Comparison of ENCODE assay signal across 19 cellular contexts in the genomic region with DNA sequence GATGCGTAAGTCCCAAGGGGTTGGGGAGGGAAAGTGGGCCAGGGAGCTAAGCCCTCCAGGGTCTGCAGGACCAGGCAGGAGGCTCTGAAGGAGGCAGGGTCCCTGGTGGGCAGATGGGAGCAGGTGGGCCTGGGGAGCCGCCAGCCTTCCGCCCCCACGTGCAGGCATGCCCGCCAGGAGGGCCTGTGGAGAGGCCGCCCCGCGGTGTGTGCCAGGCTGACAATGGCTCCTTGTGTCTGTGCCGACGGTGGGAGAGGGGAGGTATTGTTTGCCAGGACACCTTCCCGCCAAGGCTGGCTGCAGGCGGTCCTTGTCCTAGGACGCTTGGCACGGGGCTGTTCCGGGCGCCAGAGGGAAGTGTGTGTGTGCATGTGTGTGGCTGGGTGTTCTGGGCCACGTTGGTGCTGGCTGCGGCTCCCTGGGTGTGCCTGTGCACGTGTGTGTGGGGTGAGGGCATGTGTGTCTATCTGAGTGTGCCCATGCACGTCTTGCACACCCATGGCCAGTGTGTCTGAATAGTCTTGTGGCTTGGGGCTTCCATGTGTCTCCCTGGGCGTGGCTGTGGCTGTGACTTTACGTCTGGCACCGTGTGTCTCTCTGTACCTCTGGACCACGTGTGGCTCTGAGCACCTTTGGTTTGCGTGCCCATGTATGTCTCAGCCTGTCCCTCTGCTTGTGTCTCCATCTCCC.
DNase-seq lines count a peak whose midpoint lies in the region; ATAC-seq and TF ChIP-seq lines count a peak whose summit lies in the region.
"Had no signal": no experiment of that assay in that cellular context is flagged by ENCODE, and none has a peak within 500 bp of the region (broad histone marks: within the 10 kb centered on the region; RNA-seq: fewer than 3 reads in every experiment).

No MANE protein-coding gene starts in this region.

- DNase-seq in NCI-H2107 treated with DMSO at 0.1 percent for 48 hours (lab: John Stamatoyannopoulos, UW; ENCODE audit: unreplicated experiment) (peak; percentile 17), NCI-H2107 (lab: John Stamatoyannopoulos, UW) (no peak), body of pancreas (peak in 3 of 4 donors; percentile 52 to 56 (median 56)), neuronal stem cell (ENCODE audit: low spot score) (no peak), HT-29 (ENCODE audit: low spot score) (no peak), SIG-M5 treated with dmso at 0.1 percent for 504 hours (lab: John Stamatoyannopoulos, UW; ENCODE audit: unreplicated experiment) (no peak), NCI-H1436 treated with DMSO at 0.1 percent for 48 hours (lab: John Stamatoyannopoulos, UW) (no peak)
- DNase-seq: 8988T; activated CD4-positive, alpha-beta memory T cell treated with anti-CD3 and anti-CD28 coated beads, Interleukin-2, amount 10 ng/mL, durations not matched to agents 7 days and 5 days; foreskin keratinocyte; HFFc6; hippocampal formation; left ventricle myocardium superior; NCI-H1092; NCI-H2029 treated with DMSO at 0.1 percent for 48 hours; NCI-H524 treated with DMSO at 0.1 percent for 48 hours had no signal

- peak overlapping the region; percentile 70 for H2BK15ac ChIP-seq in neuronal stem cell (ENCODE audit: low read length)

- no peak overlapping the region for H3K4me3 ChIP-seq in BLaER1
- H3K4me3 ChIP-seq in body of pancreas = no peak overlapping the region
- no peak overlapping the region for H3K4me3 ChIP-seq in neuronal stem cell (ENCODE audit: low read length in 2 of 2)
- H3K4me3 ChIP-seq: thoracic aorta had no signal

- peaks cover 60% of the 10 kb centered on the region for H4K20me1 ChIP-seq in BLaER1

- H4K8ac ChIP-seq in neuronal stem cell (ENCODE audit: low read depth, low read length) = peak overlapping the region; percentile 56

- peaks cover 62% of the 10 kb centered on the region for H3K27me3 ChIP-seq in BLaER1
- no peaks in the 10 kb centered on the region for H3K27me3 ChIP-seq in body of pancreas
- peaks cover 0 to 18% (median 0%) of the 10 kb centered on the region in 3 experiments for H3K27me3 ChIP-seq in neuronal stem cell (ENCODE audit: control insufficient read depth in 3 of 3, insufficient read depth in 3 of 3, low read depth in 1 of 3, low read length in 3 of 3)
- H3K27me3 ChIP-seq: foreskin keratinocyte had no signal

- H3K27ac ChIP-seq in BLaER1 (no peak overlapping the region), body of pancreas (no peak overlapping the region), neuronal stem cell (replicated peaks; ENCODE audit: low read length) (no peak overlapping the region)
- H3K27ac ChIP-seq: foreskin keratinocyte, thoracic aorta had no signal

- H3K4me2 ChIP-seq in BLaER1 = peak overlapping the region; percentile 58
- no peak overlapping the region for H3K4me2 ChIP-seq in neuronal stem cell (ENCODE audit: insufficient read depth, low read length, poor library complexity, severe bottlenecking)

- peak overlapping the region; percentile 65 for H2AK5ac ChIP-seq in neuronal stem cell (ENCODE audit: low read depth, low read length)

- 51 to 52% methylated on average over 6 to 23 of the region's 25 CpGs for WGBS in body of pancreas, 2 donors
- WGBS in neuronal stem cell (ENCODE audit: extremely low coverage in 2 of 2, insufficient read length in 2 of 2, insufficient replicate concordance in 1 of 2), 2 donors = no CpG with 5 or more reads among the region's 25 CpGs

- no peak overlapping the region for H3K4ac ChIP-seq in neuronal stem cell (ENCODE audit: low read length)

- peak overlapping the region; percentile 77 for H3K18ac ChIP-seq in neuronal stem cell (ENCODE audit: low read length)

- H3K23ac ChIP-seq in neuronal stem cell (ENCODE audit: low read depth, low read length, poor library complexity) = peak overlapping the region; percentile 37

- peak overlapping the region; percentile 24 for H2BK12ac ChIP-seq in neuronal stem cell (ENCODE audit: low read length)

- H3K9me3 ChIP-seq in BLaER1 = no peaks in the 10 kb centered on the region
- no peaks in the 10 kb centered on the region for H3K9me3 ChIP-seq in body of pancreas
- no peaks in the 10 kb centered on the region for H3K9me3 ChIP-seq in neuronal stem cell (replicated peaks in 1 of 2; ENCODE audit: control insufficient read depth in 2 of 2, insufficient read depth in 1 of 2, low read depth in 1 of 2, low read length in 2 of 2)
- H3K9me3 ChIP-seq: thoracic aorta had no signal

- H3K9ac ChIP-seq in BLaER1 (no peak overlapping the region), neuronal stem cell (ENCODE audit: low read depth, low read length, poor library complexity) (peak overlapping the region; percentile 53)

- ATAC-seq in body of pancreas = peak; percentile 36
- ATAC-seq: foreskin keratinocyte, left ventricle myocardium superior, SK-N-SH treated with all-trans-retinoic acid at 6 μM for 48 hours had no signal

- peaks cover 100% of the 10 kb centered on the region for H3K4me1 ChIP-seq in BLaER1
- H3K4me1 ChIP-seq in body of pancreas = peaks cover 28% of the 10 kb centered on the region
- H3K4me1 ChIP-seq in neuronal stem cell (ENCODE audit: control insufficient read depth in 2 of 2, insufficient read depth in 1 of 2, low read depth in 1 of 2, low read length in 2 of 2) = peaks cover 0 to under 1% of the 10 kb centered on the region in 2 donors
- H3K4me1 ChIP-seq: foreskin keratinocyte had no signal

- H2BK5ac ChIP-seq in neuronal stem cell (ENCODE audit: low read length) = no peak overlapping the region

- intact Hi-C loops in body of pancreas (cut with DNase I) = no loop called here

- peak overlapping the region; percentile 85 for H3K14ac ChIP-seq in neuronal stem cell (ENCODE audit: low read length)

- no peak for TF ChIP-seq POLR2A in body of pancreas (IDR thresholded peaks at IDR 0.05)

- TF ChIP-seq CTCF in body of pancreas (IDR thresholded peaks at IDR 0.05) = no peak

- H2BK120ac ChIP-seq in neuronal stem cell (ENCODE audit: low read depth, low read length) = peak overlapping the region; percentile 38

- H4K91ac ChIP-seq in neuronal stem cell (ENCODE audit: low read depth, low read length, poor library complexity) = no peak overlapping the region

- H3K36me3 ChIP-seq in BLaER1 (no peaks in the 10 kb centered on the region), body of pancreas (replicated peaks in 1 of 2; ENCODE audit: insufficient read depth in 1 of 2, low read depth in 2 of 2) (no peaks in the 10 kb centered on the region), neuronal stem cell (replicated peaks in 1 of 2; ENCODE audit: control insufficient read depth in 2 of 2, insufficient read depth in 2 of 2, low read length in 2 of 2) (no peaks in the 10 kb centered on the region)
- H3K36me3 ChIP-seq: thoracic aorta had no signal

- no peak overlapping the region for H2AFZ ChIP-seq in neuronal stem cell (ENCODE audit: low read length)

- no peaks in the 10 kb centered on the region for H3K79me1 ChIP-seq in neuronal stem cell (ENCODE audit: low read depth, low read length)

Comparison
In these comparisons a context has a peak if more than half of its experiments do, and no peak if none do; other contexts are left out.
1. DNase-seq: peak in NCI-H2107 treated with DMSO at 0.1 percent for 48 hours (single experiment) and body of pancreas (3 of 4); none in NCI-H2107 (single experiment), neuronal stem cell (single experiment), HT-29 (single experiment), SIG-M5 treated with dmso at 0.1 percent for 504 hours (single experiment) and NCI-H1436 treated with DMSO at 0.1 percent for 48 hours (single experiment).